ENCODE assay signal across 1 cellular context in the genomic region with DNA sequence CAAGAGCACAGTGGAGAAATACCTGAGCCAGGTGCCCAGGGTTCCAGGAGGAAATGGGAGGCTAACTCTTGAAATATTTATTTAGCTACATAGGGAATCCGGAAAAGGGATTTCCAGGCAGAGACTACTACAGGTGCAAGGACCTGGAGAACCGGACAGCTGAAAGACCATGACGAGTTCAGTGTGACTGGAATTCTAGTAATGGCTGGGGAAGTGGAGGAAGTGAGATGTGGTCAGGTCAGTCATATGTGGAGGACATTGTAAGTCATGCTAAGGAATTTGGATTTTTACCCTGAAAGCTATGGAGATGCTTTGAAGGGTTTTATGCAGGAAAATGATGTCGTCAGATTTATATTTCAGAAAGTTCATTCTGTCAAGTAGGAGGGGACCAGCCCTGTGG.
TF ChIP-seq lines count a peak whose summit lies in the region.

No MANE protein-coding gene starts in this region.

TF ChIP-seq in HepG2, 621 proteins besides CTCF, POLR2A, EP300 and RAD21:
- TF ChIP-seq AGO1 (IDR thresholded peaks at IDR 0.05; ENCODE audit: low read depth, low read length, poor library complexity, severe bottlenecking) (no peak), SMARCC2 (IDR thresholded peaks at IDR 0.05) (no peak), ZNF724P (CRISPR knock-in tag; IDR thresholded peaks at IDR 0.05; ENCODE audit: borderline replicate concordance) (no peak), ZBED4 (CRISPR knock-in tag; IDR thresholded peaks at IDR 0.05; ENCODE audit: borderline replicate concordance) (no peak), NR3C1 (CRISPR knock-in tag; IDR thresholded peaks at IDR 0.05) (no peak), CBX5 (CRISPR knock-in tag; IDR thresholded peaks at IDR 0.05; ENCODE audit: borderline replicate concordance) (no peak), ZBTB7B (CRISPR knock-in tag; IDR thresholded peaks at IDR 0.05) (no peak), THAP11 (CRISPR knock-in tag; IDR thresholded peaks at IDR 0.05) (no peak), PRDM15 (CRISPR knock-in tag; IDR thresholded peaks at IDR 0.05) (no peak)
- TF ChIP-seq, protein P1, sequence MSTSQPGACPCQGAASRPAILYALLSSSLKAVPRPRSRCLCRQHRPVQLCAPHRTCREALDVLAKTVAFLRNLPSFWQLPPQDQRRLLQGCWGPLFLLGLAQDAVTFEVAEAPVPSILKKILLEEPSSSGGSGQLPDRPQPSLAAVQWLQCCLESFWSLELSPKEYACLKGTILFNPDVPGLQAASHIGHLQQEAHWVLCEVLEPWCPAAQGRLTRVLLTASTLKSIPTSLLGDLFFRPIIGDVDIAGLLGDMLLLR (CRISPR knock-in tag; IDR thresholded peaks at IDR 0.05): no peak
TF ChIP-seq in HepG2: peak in this region for 0.
